22 cellular contexts compared by ENCODE assay signal in the genomic region with DNA sequence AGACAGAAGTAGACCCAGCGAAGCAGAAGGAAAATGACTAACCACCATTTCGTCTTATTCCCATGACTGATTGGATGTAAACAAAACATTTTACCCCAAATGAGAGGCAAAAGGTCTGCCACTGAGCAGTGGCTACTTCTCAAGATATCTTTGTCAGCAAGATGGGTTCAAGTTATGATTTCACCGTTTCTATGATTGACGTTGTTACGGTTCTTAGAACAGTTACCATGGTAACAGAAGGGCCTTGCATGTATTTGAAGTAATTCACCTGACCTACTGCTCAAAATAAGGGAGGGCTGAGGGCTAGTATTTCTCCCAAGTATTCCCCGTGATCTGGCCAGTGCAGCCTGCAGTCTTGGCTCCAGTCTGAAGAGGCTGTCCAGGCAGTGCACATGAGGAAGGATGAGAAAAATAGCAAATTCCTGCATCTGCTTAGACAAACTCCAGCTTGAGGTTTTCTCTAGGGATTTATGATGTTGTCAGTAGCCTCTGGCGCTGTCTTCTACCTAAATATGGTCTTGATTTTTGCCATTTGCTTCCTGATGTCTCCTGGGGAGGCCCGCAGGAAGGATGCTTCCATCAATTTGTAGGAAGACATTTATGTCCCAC.
DNase-seq lines count a peak whose midpoint lies in the region; TF ChIP-seq lines count a peak whose summit lies in the region.
"Had no signal": no experiment of that assay in that cellular context is flagged by ENCODE, and none has a peak within 500 bp of the region (broad histone marks: within the 10 kb centered on the region; RNA-seq: fewer than 3 reads in every experiment).

No MANE protein-coding gene starts in this region.

- DNase-seq in DMS53 (lab: John Stamatoyannopoulos, UW) (peak; percentile 8), DMS53 treated with DMSO at 0.1 percent for 48 hours (lab: John Stamatoyannopoulos, UW; ENCODE audit: unreplicated experiment) (no peak), G401 (ENCODE audit: low spot score) (peak; percentile 1), fibroblast of mammary gland (ENCODE audit: low read depth) (peak; percentile 2), retina (peak; percentile 17), HuH-7 (ENCODE audit: low spot score) (no peak), head of caudate nucleus (no peak)
- DNase-seq: 8988T; AML-193; C1 segment of cervical spinal cord; CD8-positive, alpha-beta T cell; DMS79; H7; IMR-90; NCI-H1105; NCI-H146; NCI-H2029; NCI-H510A; NCI-H82; Peyer's patch; T-helper 1 cell had no signal

- no peak for TF ChIP-seq CTCF in fibroblast of mammary gland (conservative IDR thresholded peaks at IDR 0.05; ENCODE audit: control insufficient read depth, insufficient read depth, low read depth, low read length)

- in situ Hi-C loops in G401 (cut with HindIII; ENCODE audit: low sequenced_read_pairs): no loop called here

- intact Hi-C loops in head of caudate nucleus (cut with DNase I): no loop called here

- no peak overlapping the region for H3K4me3 ChIP-seq in fibroblast of mammary gland (ENCODE audit: control insufficient read depth, low read depth, low read length)
- H3K4me3 ChIP-seq: Peyer's patch, SJSA1 had no signal

Comparison
In these comparisons a context has a peak if more than half of its experiments do, and no peak if none do; other contexts are left out.
1. DNase-seq: peak in DMS53 (single experiment), G401 (single experiment), fibroblast of mammary gland (single experiment) and retina (single experiment); none in DMS53 treated with DMSO at 0.1 percent for 48 hours (single experiment), HuH-7 (single experiment) and head of caudate nucleus (0 of 42).